Comparison of ENCODE assay signal across 12 cellular contexts in the genomic region with DNA sequence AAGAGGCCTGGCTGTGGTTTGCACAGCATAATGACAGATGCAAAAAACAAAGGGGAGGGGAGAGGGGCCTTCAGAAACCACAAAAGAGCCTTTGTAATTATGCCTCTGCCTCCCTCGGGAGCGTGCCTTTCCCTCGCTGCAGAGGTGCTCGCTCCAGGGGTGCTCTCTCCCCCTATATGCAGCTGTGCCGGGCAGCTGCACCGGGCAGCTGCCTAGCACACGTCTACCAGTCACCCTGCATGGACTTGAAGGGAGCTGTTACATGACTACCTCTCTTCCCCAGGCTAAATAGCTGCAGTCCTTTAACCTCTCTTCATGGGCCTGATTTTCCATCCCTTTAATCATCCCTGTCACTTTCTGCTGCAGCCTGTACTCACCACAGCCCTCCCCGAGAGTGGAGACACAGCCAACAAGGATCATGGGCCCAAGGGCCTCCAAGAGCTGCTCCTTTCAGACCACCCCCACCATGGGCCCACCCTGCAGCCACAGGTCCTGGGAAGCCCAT.
DNase-seq lines count a peak whose midpoint lies in the region; ATAC-seq, FAIRE-seq and TF ChIP-seq lines count a peak whose summit lies in the region.
"Had no signal": no experiment of that assay in that cellular context is flagged by ENCODE, and none has a peak within 500 bp of the region (broad histone marks: within the 10 kb centered on the region; RNA-seq: fewer than 3 reads in every experiment).

No MANE protein-coding gene starts in this region.

- WGBS in ectodermal cell, 2 experiments = 13 to 19% methylated on average over 7 to 8 of the region's 8 CpGs
- 46 to 54% methylated on average over 8 of the region's 8 CpGs for WGBS in pancreas, 2 donors

- H3K4me1 ChIP-seq in ectodermal cell (ENCODE audit: control insufficient read depth, insufficient read depth, low read length) = peaks cover 22% of the 10 kb centered on the region
- peaks cover 0 to 2% (median 0%) of the 10 kb centered on the region in 3 donors for H3K4me1 ChIP-seq in pancreas

- no peaks in the 10 kb centered on the region for H3K9me3 ChIP-seq in ectodermal cell (ENCODE audit: control insufficient read depth, low read length)
- no peaks in the 10 kb centered on the region for H3K9me3 ChIP-seq in pancreas

- H3K27ac ChIP-seq in ectodermal cell (ENCODE audit: insufficient read depth, low read depth, low read length, poor library complexity, severe bottlenecking) (peak overlapping the region; percentile 50), pancreas (peak overlapping the region in 3 of 4 donors; percentile 38 to 60 (median 53))

- H3K27me3 ChIP-seq in ectodermal cell (ENCODE audit: control insufficient read depth, insufficient read depth, low read length, poor library complexity, severe bottlenecking) (no peaks in the 10 kb centered on the region), pancreas (no peaks in the 10 kb centered on the region)

- H3K4me3 ChIP-seq in ectodermal cell (ENCODE audit: insufficient read depth, low read depth, low read length) (no peak overlapping the region), pancreas (no peak overlapping the region)

- intact Hi-C loops in pancreas (cut with DNase I) = no loop called here

- no peak for FAIRE-seq in pancreas (lab: Jason Lieb, UNC)

- no peak for TF ChIP-seq CTCF in pancreas (IDR thresholded peaks at IDR 0.05)

- DNase-seq in DMS153 treated with DMSO at 0.1 percent for 48 hours (lab: John Stamatoyannopoulos, UW; ENCODE audit: unreplicated experiment) (peak; percentile 76), NCI-H2107 (lab: John Stamatoyannopoulos, UW) (peak; percentile 49), pancreas (peak in 2 of 6 donors; percentile 15 to 37), cerebellar cortex (ENCODE audit: low spot score) (no peak), HuH-7 (ENCODE audit: low spot score) (no peak), HCEC 1CT (no peak), activated T-cell treated with anti-CD3 and anti-CD28 coated beads for 4 hours (no peak)
- DNase-seq: activated B cell treated with CpG ODN at 0.5 μM for 24 hours; activated naive CD8-positive, alpha-beta T cell treated with anti-CD3 and anti-CD28 coated beads for 36 hours; CD4-positive, CD25-positive, alpha-beta regulatory T cell; NCI-H226 had no signal

- ATAC-seq in pancreas = peak; percentile 28 to 80 (median 64)

- H3K36me3 ChIP-seq in ectodermal cell (ENCODE audit: control insufficient read depth, insufficient read depth, low read length) (no peaks in the 10 kb centered on the region), pancreas (no peaks in the 10 kb centered on the region)

Comparison
In these comparisons a context has a peak if more than half of its experiments do, and no peak if none do; other contexts are left out.
1. DNase-seq: peak in DMS153 treated with DMSO at 0.1 percent for 48 hours (single experiment) and NCI-H2107 (single experiment); none in cerebellar cortex (single experiment), HuH-7 (single experiment), HCEC 1CT (single experiment) and activated T-cell treated with anti-CD3 and anti-CD28 coated beads for 4 hours (single experiment).